28 cellular contexts compared by ENCODE assay signal in the genomic region with DNA sequence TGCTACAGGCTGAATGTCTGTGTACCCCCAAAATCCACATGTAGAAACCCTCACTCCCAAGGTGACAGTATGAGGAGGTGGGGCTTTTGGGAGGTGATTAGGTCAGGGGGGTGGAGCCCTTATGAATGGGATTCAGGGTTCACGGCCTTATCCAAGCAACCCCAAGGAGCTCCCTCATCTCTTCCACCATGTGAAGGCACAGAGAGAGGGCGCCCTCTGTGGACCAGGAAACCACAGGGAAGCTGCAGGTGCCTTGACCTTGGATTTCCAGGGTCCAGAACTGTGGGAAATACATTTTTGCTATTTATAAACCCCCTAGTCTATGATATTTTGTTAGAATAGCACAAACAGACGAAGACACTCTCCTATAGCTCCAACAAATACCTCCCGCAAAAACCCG. TPM values are rescaled to one million over a fixed set of nuclear protein-coding genes. Genes with fewer than 3 reads are reported as not detected.
DNase-seq lines count a peak whose midpoint lies in the region; ATAC-seq, FAIRE-seq and TF ChIP-seq lines count a peak whose summit lies in the region.
"Had no signal": no experiment of that assay in that cellular context is flagged by ENCODE, and none has a peak within 500 bp of the region (broad histone marks: within the 10 kb centered on the region; RNA-seq: fewer than 3 reads in every experiment).

No MANE protein-coding gene starts in this region.

- CTCF ChIA-PET in MCF 10A (lab: Yijun Ruan, JAX): interaction anchor here (0.5 to 1.5 kb wide), 5 partner anchors 9 to 815 kb away, joined by 3 to 4 read pairs (median 3); no protein-coding TSS in a partner anchor
- CTCF ChIA-PET in WTC11 (lab: Charles Lee): interaction anchor here (0.6 to 3.1 kb wide), 33 partner anchors 8 to 796 kb away, joined by 3 to 23 read pairs (median 4); no protein-coding TSS in a partner anchor

- dilution Hi-C loops in keratinocyte (cut with MboI; ENCODE audit: extremely low pct_ligation_motif_present, low sequenced_read_pairs): no loop called here

- H3K36me3 ChIP-seq in breast epithelium (no peaks in the 10 kb centered on the region), keratinocyte (ENCODE audit: control insufficient read depth in 2 of 2, extremely low read depth in 1 of 2, insufficient read depth in 2 of 2, low read length in 2 of 2) (no peaks in the 10 kb centered on the region)
- H3K36me3 ChIP-seq: BE2C, esophagus squamous epithelium, gastroesophageal sphincter, HAP-1, Peyer's patch, transverse colon had no signal

- H4K20me1 ChIP-seq in keratinocyte (ENCODE audit: control insufficient read depth, extremely low read depth, insufficient read depth, low read length): no peaks in the 10 kb centered on the region

- H3K9me3 ChIP-seq in breast epithelium (no peaks in the 10 kb centered on the region), keratinocyte (ENCODE audit: control insufficient read depth, low read depth, low read length) (no peaks in the 10 kb centered on the region)
- H3K9me3 ChIP-seq: A549, BE2C, esophagus squamous epithelium, gastroesophageal sphincter, HAP-1, Peyer's patch, transverse colon had no signal

- FAIRE-seq in keratinocyte (lab: Jason Lieb, UNC): no peak
- FAIRE-seq: A549, G401.6 had no signal

- H3K36me3 Mint-ChIP-seq in MCF 10A (ENCODE audit: insufficient read depth, unreplicated experiment): no peaks in the 10 kb centered on the region
- no peaks in the 10 kb centered on the region for H3K36me3 Mint-ChIP-seq in WTC11
- H3K36me3 Mint-ChIP-seq: activated CD4-positive, alpha-beta memory T cell treated with anti-CD3 and anti-CD28 coated beads for 36 hours; naive B cell had no signal

- H3K4me3 Mint-ChIP-seq in MCF 10A (ENCODE audit: unreplicated experiment) (no peak overlapping the region), WTC11 (no peak overlapping the region)
- H3K4me3 Mint-ChIP-seq: activated B cell treated with CpG ODN at 0.5 μM for 24 hours; activated CD4-positive, alpha-beta memory T cell treated with anti-CD3 and anti-CD28 coated beads for 36 hours; activated naive CD8-positive, alpha-beta T cell treated with anti-CD3 and anti-CD28 coated beads, Interleukin-2, amount 50 U/mL, for 24 hours; naive B cell had no signal

- TF ChIP-seq POLR2A in breast epithelium (IDR thresholded peaks at IDR 0.05): no peak

- no peaks in the 10 kb centered on the region for H3K27me3 ChIP-seq in breast epithelium
- no peaks in the 10 kb centered on the region for H3K27me3 ChIP-seq in keratinocyte (ENCODE audit: control insufficient read depth, extremely low read depth, insufficient read depth, low read length)
- H3K27me3 ChIP-seq: BE2C, Peyer's patch, transverse colon had no signal

- H3K4me2 ChIP-seq in keratinocyte (ENCODE audit: control insufficient read depth, extremely low read depth, insufficient read depth, low read depth, low read length): no peak overlapping the region
- H3K4me2 ChIP-seq: A549 had no signal

- H3K27ac Mint-ChIP-seq in MCF 10A (ENCODE audit: low read depth, unreplicated experiment) (no peak overlapping the region), WTC11 (no peak overlapping the region)
- H3K27ac Mint-ChIP-seq: activated B cell treated with CpG ODN at 0.5 μM for 24 hours; activated CD4-positive, alpha-beta memory T cell treated with anti-CD3 and anti-CD28 coated beads for 36 hours; activated naive CD8-positive, alpha-beta T cell treated with anti-CD3 and anti-CD28 coated beads, Interleukin-2, amount 50 U/mL, for 24 hours; naive B cell had no signal

- H3K4me3 ChIP-seq in breast epithelium (no peak overlapping the region), keratinocyte (ENCODE audit: control insufficient read depth in 2 of 3, extremely low read depth in 1 of 3, insufficient read depth in 2 of 3, low read depth in 1 of 3, low read length in 3 of 3) (no peak overlapping the region)
- H3K4me3 ChIP-seq: A549, esophagus squamous epithelium, gastroesophageal sphincter, HAP-1, Peyer's patch, transverse colon had no signal

- H3K9me3 Mint-ChIP-seq in MCF 10A (ENCODE audit: unreplicated experiment) (no peaks in the 10 kb centered on the region), WTC11 (peaks cover 6% of the 10 kb centered on the region)

- H3K79me2 ChIP-seq in keratinocyte (ENCODE audit: control insufficient read depth, insufficient read depth, low read length): no peaks in the 10 kb centered on the region

- H3K27ac ChIP-seq in breast epithelium (no peak overlapping the region), keratinocyte (ENCODE audit: control insufficient read depth, insufficient read depth, low read length) (no peak overlapping the region)
- H3K27ac ChIP-seq: A549, esophagus squamous epithelium, gastroesophageal sphincter, Peyer's patch, transverse colon had no signal

- no peak overlapping the region for H2AFZ ChIP-seq in keratinocyte (ENCODE audit: control insufficient read depth, low read length)

- H3K4me1 Mint-ChIP-seq in MCF 10A (ENCODE audit: insufficient read depth, unreplicated experiment) (no peaks in the 10 kb centered on the region), WTC11 (0 out of 2 replicates have a peak, but pooled peaks cover 3% of the 10 kb centered on the region)
- H3K4me1 Mint-ChIP-seq: activated B cell treated with CpG ODN at 0.5 μM for 24 hours; activated naive CD8-positive, alpha-beta T cell treated with anti-CD3 and anti-CD28 coated beads, Interleukin-2, amount 50 U/mL, for 24 hours; naive B cell had no signal

- TF ChIP-seq CTCF in MCF 10A (IDR thresholded peaks at IDR 0.05; ENCODE audit: unreplicated experiment): peak; percentile 35
- TF ChIP-seq CTCF in breast epithelium (IDR thresholded peaks at IDR 0.05): peak in 1 of 3 donors; percentile 26
- peak; percentile 31; the same call in 1 of the 2 replicates for TF ChIP-seq CTCF in WTC11 (IDR thresholded peaks at IDR 0.05)
- peak; percentile 38 to 66 (median 58) for TF ChIP-seq CTCF in keratinocyte (optimal IDR thresholded peaks at IDR 0.05 in 1 of 3, IDR thresholded peaks at IDR 0.05 in 1 of 3, conservative IDR thresholded peaks at IDR 0.05 in 1 of 3; ENCODE audit: extremely low read depth in 1 of 3, insufficient read depth in 2 of 3, low read length in 3 of 3)

- no peak overlapping the region for H3K9ac ChIP-seq in keratinocyte (ENCODE audit: control insufficient read depth, extremely low read depth, insufficient read depth, low read length)

- ATAC-seq in WTC11: peak; percentile 98
- no peak for ATAC-seq in HG02588 (IDR thresholded peaks at IDR 0.05; ENCODE audit: unreplicated experiment)
- ATAC-seq in HG02623 (IDR thresholded peaks at IDR 0.05; ENCODE audit: unreplicated experiment): no peak
- no peak for ATAC-seq in HG03342 (IDR thresholded peaks at IDR 0.05; ENCODE audit: unreplicated experiment)
- ATAC-seq in HG03039 (IDR thresholded peaks at IDR 0.05; ENCODE audit: unreplicated experiment): no peak
- ATAC-seq: A549; activated naive CD8-positive, alpha-beta T cell treated with anti-CD3 and anti-CD28 coated beads, Interleukin-2, amount 50 U/mL, for 24 hours; gastroesophageal sphincter had no signal

- BruUV-seq in MCF 10A (replicated peaks; lab: Mats Ljungman, UMichigan): no TSS peak

- intact Hi-C loops in MCF 10A (cut with micrococcal nuclease) (loop anchor here (1.0 kb wide), 1 partner anchor 53 kb away; no protein-coding TSS in a partner anchor), breast epithelium (cut with DNase I; ENCODE audit: low total_unique reads) (no loop called here)

- DNase-seq in MCF 10A (ENCODE audit: unreplicated experiment) (peak; percentile 80), breast epithelium (ENCODE audit: low spot score in 2 of 2) (no peak), WTC11 (ENCODE audit: low spot score) (peak; percentile 75), keratinocyte (ENCODE audit: low read depth, low spot score) (no peak)
- DNase-seq: activated B cell treated with CpG ODN at 0.5 μM for 24 hours; activated CD4-positive, alpha-beta memory T cell treated with anti-CD3 and anti-CD28 coated beads for 36 hours; activated effector memory CD4-positive, alpha-beta T cell treated with Interleukin-2 at 50 U/mL for 16 hours; activated naive CD8-positive, alpha-beta T cell treated with anti-CD3 and anti-CD28 coated beads, Interleukin-2, amount 50 U/mL, for 24 hours; BE2C; Calu3; effector CD8-positive, alpha-beta T cell; esophagus squamous epithelium; naive B cell; NCI-H1092; NCI-H1930; NCI-H345; Peyer's patch; stimulated activated CD4-positive, alpha-beta T cell treated with anti-CD3 and anti-CD28 coated beads, Interleukin-12 subunit alpha, Interleukin-12 subunit beta, amount 100 ng/mL, for 4 hours; transverse colon had no signal

- H3K4me1 ChIP-seq in breast epithelium (no peaks in the 10 kb centered on the region), keratinocyte (ENCODE audit: control insufficient read depth, extremely low read depth, insufficient read depth, low read length) (no peaks in the 10 kb centered on the region)
- H3K4me1 ChIP-seq: A549, BE2C, esophagus squamous epithelium, gastroesophageal sphincter, HAP-1, Peyer's patch, transverse colon had no signal

- POLR2A ChIA-PET in MCF 10A (lab: Yijun Ruan, JAX): interaction anchor here (0.9 kb wide), 1 partner anchor 55 kb away, joined by 3 read pairs; no protein-coding TSS in a partner anchor
- POLR2A ChIA-PET in WTC11 (lab: Charles Lee): interaction anchor here (0.6 to 0.9 kb wide), 2 partner anchors 53 to 62 kb away, joined by 3 read pairs; no protein-coding TSS in a partner anchor

- H3K27me3 Mint-ChIP-seq in MCF 10A (ENCODE audit: insufficient read depth, unreplicated experiment): no peaks in the 10 kb centered on the region
- H3K27me3 Mint-ChIP-seq in WTC11 (ENCODE audit: low read depth): no peaks in the 10 kb centered on the region
- H3K27me3 Mint-ChIP-seq: activated B cell treated with CpG ODN at 0.5 μM for 24 hours; activated CD4-positive, alpha-beta memory T cell treated with anti-CD3 and anti-CD28 coated beads for 36 hours; activated naive CD8-positive, alpha-beta T cell treated with anti-CD3 and anti-CD28 coated beads, Interleukin-2, amount 50 U/mL, for 24 hours; naive B cell had no signal

- H3K9me1 ChIP-seq in keratinocyte (ENCODE audit: control insufficient read depth, extremely low read depth, insufficient read depth, low read length): no peaks in the 10 kb centered on the region

RNA-seq across cellular contexts. Expression of gene IRX2, which starts 53.6 kb away (rescaled TPM):
- 35.4 and 43.4 TPM in 2 replicates for total RNA-seq in MCF 10A (2022)
- 10 to 100 TPM; 19.2 to 69.4 (median 26.2) TPM for total RNA-seq in breast epithelium
- 51.5 to 63.2 TPM (median 52.0 TPM) in 3 replicates for total RNA-seq in WTC11 (2021)
- polyA plus RNA-seq in keratinocyte: 13.8 to 27.1 TPM (median 23.7 TPM) in 3 replicates
- polyA plus RNA-seq in keratinocyte (2011; ENCODE audit: low read depth): 13.7 TPM
- 11.5 and 13.5 TPM in 2 replicates for polyA plus RNA-seq in keratinocyte (2011; cell fraction: cytosol; rRNA removed)
- polyA plus RNA-seq in keratinocyte (2011; cell fraction: nucleus; rRNA removed): 32.7 and 36.3 TPM in 2 replicates
- polyA plus RNA-seq in keratinocyte (2012; ENCODE audit: low replicate concordance): 18.6 and 19.4 TPM in 2 replicates
- 3.7 to 10.1 TPM (median 4.5 TPM) in 3 replicates for polyA minus RNA-seq in keratinocyte
- 20.5 TPM for polyA minus RNA-seq in keratinocyte (2011; cell fraction: cytosol; rRNA and poly(A)+ RNA removed)
- polyA minus RNA-seq in keratinocyte (2011; cell fraction: nucleus; rRNA and poly(A)+ RNA removed): 15.2 and 17.0 TPM in 2 replicates
- total RNA-seq: activated B cell treated with CpG ODN at 0.5 μM for 24 hours; activated CD4-positive, alpha-beta memory T cell treated with anti-CD3 and anti-CD28 coated beads for 36 hours; Calu3; Peyer's patch; T-helper 2 cell treated with Interferon-gamma antibody and Interleukin-4, amounts not matched to agents 100 ng/mL and 5 ng/mL, for 36 hours; transverse colon had no signal

Comparison
In these comparisons a context has a peak if more than half of its experiments do, and no peak if none do; other contexts are left out.
1. DNase-seq: peak in MCF 10A (single experiment) and WTC11 (single experiment); none in breast epithelium (0 of 2) and keratinocyte (single experiment).